Comparison of ENCODE assay signal across 19 cellular contexts in genomic region chr6:12280901-12281300, GRCh38. TPM values are rescaled to one million over a fixed set of nuclear protein-coding genes. Genes with fewer than 3 reads are reported as not detected.
"Had no signal": no experiment of that assay in that cellular context is flagged by ENCODE, and none has a peak within 500 bp of the region (broad histone marks: within the 10 kb centered on the region; RNA-seq: fewer than 3 reads in every experiment).

No MANE protein-coding gene starts in this region.

- DNase-seq: activated CD4-positive, alpha-beta T cell treated with anti-CD3 and anti-CD28 coated beads for 48 hours; activated CD8-positive, alpha-beta memory T cell treated with anti-CD3 and anti-CD28 coated beads, Interleukin-2, amount 50 U/mL, for 48 hours; activated CD8-positive, alpha-beta T cell treated with anti-CD3 and anti-CD28 coated beads, Interleukin-2, amount 10 ng/mL, durations not matched to agents 7 days and 5 days; activated gamma-delta T cell; activated T-cell treated with anti-CD3 and anti-CD28 coated beads, Interleukin-2, amount 50 U/mL, for 72 hours; effector memory CD4-positive, alpha-beta T cell; left cardiac atrium; lower lobe of right lung; midbrain; right lobe of liver; stimulated activated CD4-positive, alpha-beta T cell treated with anti-CD3 and anti-CD28 coated beads, Interleukin-1b, Interleukin-23, amount 100 ng/mL, for 48 hours; stimulated activated naive CD8-positive, alpha-beta T cell treated with anti-CD3 and anti-CD28 coated beads, Interleukin-15, amount 100 ng/mL, for 72 hours; T-helper 17 cell; upper lobe of left lung had no signal

- H3K4me1 ChIP-seq: breast epithelium, lower lobe of right lung had no signal

- H3K27ac Mint-ChIP-seq: activated CD8-positive, alpha-beta T cell treated with anti-CD3 and anti-CD28 coated beads, Interleukin-2, amount 10 ng/mL, durations not matched to agents 7 days and 5 days; activated naive CD8-positive, alpha-beta T cell; activated T-cell treated with anti-CD3 and anti-CD28 coated beads, Interleukin-2, amount 50 U/mL, for 72 hours; dendritic cell treated with granulocyte-macrophage colony-stimulating factor and Interleukin-4, amounts not matched to agents 40 ng/mL and 50 ng/mL, for 4 days; stimulated activated naive CD8-positive, alpha-beta T cell treated with anti-CD3 and anti-CD28 coated beads, Interleukin-15, amount 100 ng/mL, for 72 hours; T-helper 17 cell; WTC11 had no signal

- H3K4me3 ChIP-seq: breast epithelium, lower lobe of right lung, right lobe of liver, upper lobe of left lung had no signal

- H3K27ac ChIP-seq: breast epithelium, lower lobe of right lung, right lobe of liver, upper lobe of left lung had no signal

- H3K4me1 Mint-ChIP-seq: WTC11 had no signal

- H3K36me3 ChIP-seq: breast epithelium, lower lobe of right lung, right lobe of liver, upper lobe of left lung had no signal

- ATAC-seq: activated CD8-positive, alpha-beta T cell treated with anti-CD3 and anti-CD28 coated beads, Interleukin-2, amount 10 ng/mL, durations not matched to agents 7 days and 5 days; activated T-cell treated with anti-CD3 and anti-CD28 coated beads, Interleukin-2, amount 50 U/mL, for 72 hours; left cardiac atrium; lower lobe of right lung; right lobe of liver; stimulated activated naive CD8-positive, alpha-beta T cell treated with anti-CD3 and anti-CD28 coated beads, Interleukin-15, amount 100 ng/mL, for 72 hours; T-helper 17 cell; WTC11 had no signal

- H3K9me3 ChIP-seq: breast epithelium, lower lobe of right lung, right lobe of liver, upper lobe of left lung had no signal

- H3K4me3 Mint-ChIP-seq: activated CD8-positive, alpha-beta T cell treated with anti-CD3 and anti-CD28 coated beads, Interleukin-2, amount 10 ng/mL, durations not matched to agents 7 days and 5 days; activated naive CD8-positive, alpha-beta T cell; activated T-cell treated with anti-CD3 and anti-CD28 coated beads, Interleukin-2, amount 50 U/mL, for 72 hours; dendritic cell treated with granulocyte-macrophage colony-stimulating factor and Interleukin-4, amounts not matched to agents 40 ng/mL and 50 ng/mL, for 4 days; neural crest cell; stimulated activated naive CD8-positive, alpha-beta T cell treated with anti-CD3 and anti-CD28 coated beads, Interleukin-15, amount 100 ng/mL, for 72 hours; T-helper 17 cell; WTC11 had no signal

- H3K9me3 Mint-ChIP-seq: activated T-cell treated with anti-CD3 and anti-CD28 coated beads, Interleukin-2, amount 50 U/mL, for 72 hours; dendritic cell treated with granulocyte-macrophage colony-stimulating factor and Interleukin-4, amounts not matched to agents 40 ng/mL and 50 ng/mL, for 4 days; neural crest cell; stimulated activated naive CD8-positive, alpha-beta T cell treated with anti-CD3 and anti-CD28 coated beads, Interleukin-15, amount 100 ng/mL, for 72 hours; WTC11 had no signal

- H3K27me3 ChIP-seq: right lobe of liver, upper lobe of left lung had no signal

- H3K36me3 Mint-ChIP-seq: WTC11 had no signal

RNA-seq across cellular contexts. Expression of gene EDN1, which starts 9.3 kb away (rescaled TPM):
- total RNA-seq: activated CD8-positive, alpha-beta T cell treated with anti-CD3 and anti-CD28 coated beads, Interleukin-2, amount 10 ng/mL, durations not matched to agents 7 days and 5 days; neural crest cell had no signal
